In genomic region chr3:105807146-105807545, GRCh38 we compare ENCODE assay signal across 12 cellular contexts.
"Had no signal": no experiment of that assay in that cellular context is flagged by ENCODE, and none has a peak within 500 bp of the region (broad histone marks: within the 10 kb centered on the region; RNA-seq: fewer than 3 reads in every experiment).

No MANE protein-coding gene starts in this region.

- H3K4me3 Mint-ChIP-seq: neural crest cell, T-helper 17 cell had no signal

- H3K9me3 Mint-ChIP-seq: neural crest cell had no signal

- H3K27ac Mint-ChIP-seq: progenitor cell of endocrine pancreas had no signal

- DNase-seq: activated gamma-delta T cell; aorta; brain microvascular endothelial cell; colonic mucosa; glutamatergic neuron; kidney; left lung; stimulated activated CD4-positive, alpha-beta T cell treated with anti-CD3 and anti-CD28 coated beads, Interleukin-15, amount 100 ng/mL, for 24 hours; stimulated activated CD4-positive, alpha-beta T cell treated with anti-CD3 and anti-CD28 coated beads, Interleukin-2, amount 100 ng/mL, for 48 hours; T-helper 17 cell had no signal

- H3K27me3 Mint-ChIP-seq: progenitor cell of endocrine pancreas, T-helper 17 cell had no signal
